Comparison of ENCODE assay signal across 8 cellular contexts in genomic region chr5:109688647-109688998, GRCh38. TPM values are rescaled to one million over a fixed set of nuclear protein-coding genes. Genes with fewer than 3 reads are reported as not detected.
DNase-seq lines count a peak whose midpoint lies in the region; TF ChIP-seq lines count a peak whose summit lies in the region.

No MANE protein-coding gene starts in this region.

- CTCF ChIA-PET in activated CD4-positive, alpha-beta T cell treated with anti-CD3 and anti-CD28 coated beads, Interleukin-2, amount 10 ng/mL, durations not matched to agents 7 days and 5 days (lab: Charles Lee) = interaction anchor here (0.7 to 2.5 kb wide), 9 partner anchors 9 to 648 kb away, joined by 3 to 8 read pairs (median 4); no protein-coding TSS in a partner anchor

- peaks cover 18% of the 10 kb centered on the region for H3K36me3 Mint-ChIP-seq in activated CD4-positive, alpha-beta T cell treated with anti-CD3 and anti-CD28 coated beads, Interleukin-2, amount 10 ng/mL, durations not matched to agents 7 days and 5 days (ENCODE audit: low read depth)

- peaks cover 33% of the 10 kb centered on the region for H3K4me1 Mint-ChIP-seq in activated CD4-positive, alpha-beta T cell treated with anti-CD3 and anti-CD28 coated beads, Interleukin-2, amount 10 ng/mL, durations not matched to agents 7 days and 5 days

- peak overlapping the region; percentile 94 for H3K27ac Mint-ChIP-seq in activated CD4-positive, alpha-beta T cell treated with anti-CD3 and anti-CD28 coated beads, Interleukin-2, amount 10 ng/mL, durations not matched to agents 7 days and 5 days

- peak overlapping the region; percentile 95 for H3K4me3 Mint-ChIP-seq in activated CD4-positive, alpha-beta T cell treated with anti-CD3 and anti-CD28 coated beads, Interleukin-2, amount 10 ng/mL, durations not matched to agents 7 days and 5 days

- no peaks in the 10 kb centered on the region for H3K36me3 ChIP-seq in rectal smooth muscle tissue (ENCODE audit: control insufficient read depth, insufficient read depth, low read length)

- peak overlapping the region; percentile 83 for H3K27ac ChIP-seq in rectal smooth muscle tissue (ENCODE audit: low read depth, low read length)

- H3K27me3 ChIP-seq in rectal smooth muscle tissue (ENCODE audit: control insufficient read depth, insufficient read depth, low read length) = no peaks in the 10 kb centered on the region

- peak overlapping the region; percentile 71 for H3K4me3 ChIP-seq in rectal smooth muscle tissue (ENCODE audit: low read length)

- no peaks in the 10 kb centered on the region for H3K27me3 Mint-ChIP-seq in activated CD4-positive, alpha-beta T cell treated with anti-CD3 and anti-CD28 coated beads, Interleukin-2, amount 10 ng/mL, durations not matched to agents 7 days and 5 days

- in situ Hi-C loops in ACHN (cut with HindIII; ENCODE audit: low pct_ligation_motif_present, low pct_unique_long_range_greater_than_20kb, low sequenced_read_pairs) = no loop called here

- peaks cover 10% of the 10 kb centered on the region for H3K9me3 Mint-ChIP-seq in activated CD4-positive, alpha-beta T cell treated with anti-CD3 and anti-CD28 coated beads, Interleukin-2, amount 10 ng/mL, durations not matched to agents 7 days and 5 days

- DNase-seq in ACHN (peak; percentile 66), NCI-H1105 treated with DMSO at 0.1 percent for 48 hours (lab: John Stamatoyannopoulos, UW) (peak; percentile 59), globus pallidus (ENCODE audit: low spot score) (peak; percentile 80), LoVo (ENCODE audit: low spot score) (no peak), retina (no peak)
- DNase-seq in activated CD4-positive, alpha-beta T cell treated with anti-CD3 and anti-CD28 coated beads, Interleukin-2, amount 10 ng/mL, durations not matched to agents 7 days and 5 days = peak; percentile 54

- peaks cover 11% of the 10 kb centered on the region for H3K4me1 ChIP-seq in rectal smooth muscle tissue (ENCODE audit: control insufficient read depth, insufficient read depth, low read length)

- peak overlapping the region; percentile 12 for H3K9ac ChIP-seq in rectal smooth muscle tissue (ENCODE audit: low read length)

- peak; percentile 54 for TF ChIP-seq CTCF in GM12872 (IDR thresholded peaks at IDR 0.05; ENCODE audit: insufficient read depth, low read depth, low read length)

- POLR2A ChIA-PET in activated CD4-positive, alpha-beta T cell treated with anti-CD3 and anti-CD28 coated beads, Interleukin-2, amount 10 ng/mL, durations not matched to agents 7 days and 5 days (lab: Charles Lee) = interaction anchor here (0.7 kb wide), 1 partner anchor 1307 kb away, joined by 3 read pairs; the partner anchor contains the start of gene FBXL17

RNA-seq across cellular contexts. Expression of gene MAN2A1, which starts 1.1 kb away (rescaled TPM):
- total RNA-seq in activated CD4-positive, alpha-beta T cell treated with anti-CD3 and anti-CD28 coated beads, Interleukin-2, amount 10 ng/mL, durations not matched to agents 7 days and 5 days = 10 to 100 TPM; 39.2 to 45.9 TPM

Comparison
In these comparisons a context has a peak if more than half of its experiments do, and no peak if none do; other contexts are left out.
1. DNase-seq: peak in ACHN (single experiment), NCI-H1105 treated with DMSO at 0.1 percent for 48 hours (single experiment), activated CD4-positive, alpha-beta T cell treated with anti-CD3 and anti-CD28 coated beads, Interleukin-2, amount 10 ng/mL, durations not matched to agents 7 days and 5 days (single experiment) and globus pallidus (single experiment); none in LoVo (single experiment) and retina (single experiment).